ENCODE assay signal across 8 cellular contexts in the genomic region with DNA sequence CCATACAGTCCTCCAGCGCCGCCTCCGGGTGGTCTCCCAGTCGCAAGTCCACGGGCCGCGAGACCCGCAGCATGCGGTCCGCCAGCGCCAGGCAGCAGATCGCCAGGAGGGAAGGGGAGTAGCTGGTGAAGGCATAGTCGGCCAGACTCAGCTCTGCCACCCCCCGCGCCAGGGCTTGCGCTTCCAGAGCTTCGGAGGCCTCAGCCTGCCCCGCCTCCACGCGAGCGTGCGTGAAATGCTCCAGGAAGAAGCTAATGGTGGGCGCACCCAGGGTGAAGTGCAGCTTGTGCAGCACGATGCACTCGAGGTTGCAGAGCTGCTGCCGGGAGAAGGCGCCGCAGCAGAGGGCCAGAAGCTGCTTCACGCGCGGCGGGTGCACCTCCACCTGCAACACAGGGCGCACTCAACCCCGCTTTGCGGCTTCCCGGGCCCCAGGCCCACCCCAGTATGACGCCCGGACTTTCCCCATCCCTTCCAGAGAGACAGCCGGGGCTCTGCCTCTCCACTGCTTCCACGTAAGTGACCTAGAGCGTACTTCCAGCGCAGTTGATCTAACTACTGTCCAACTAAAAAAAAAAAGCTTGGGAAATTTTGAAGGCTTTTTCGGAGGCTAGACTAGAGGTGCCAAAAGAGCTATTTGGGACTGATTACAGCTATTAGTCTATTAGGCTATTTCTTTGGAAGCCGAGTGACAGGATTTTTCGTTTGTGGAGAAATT. TPM values are rescaled to one million over a fixed set of nuclear protein-coding genes. Genes with fewer than 3 reads are reported as not detected.
DNase-seq lines count a peak whose midpoint lies in the region; ATAC-seq and TF ChIP-seq lines count a peak whose summit lies in the region.

No MANE protein-coding gene starts in this region.

- TF ChIP-seq POLR2A in GM18505 (IDR thresholded peaks at IDR 0.05; ENCODE audit: borderline replicate concordance, extremely low read depth, insufficient read depth, insufficient read length), result no peak

- intact Hi-C loops in CD4-positive, alpha-beta memory T cell (cut with micrococcal nuclease), result loop anchor here (2.0 to 5.0 kb wide), 2 partner anchors 59 to 76 kb away; partner anchors contain the start of genes CDC20B, DHX29 and MTREX

- H3K4me3 ChIP-seq in CD4-positive, alpha-beta memory T cell (ENCODE audit: low read length in 2 of 2), result peak overlapping the region in 1 of 2 donors; percentile 46
- H3K4me3 ChIP-seq in kidney epithelial cell (ENCODE audit: low read depth, low read length) (peak overlapping the region; percentile 71), thoracic aorta (peak overlapping the region; percentile 85)

- no peak for ATAC-seq in activated naive CD4-positive, alpha-beta T cell treated with anti-CD3 and anti-CD28 coated beads, Interleukin-2, amount 50 U/mL, for 72 hours
- ATAC-seq in thoracic aorta (ENCODE audit: insufficient number of reproducible peaks, low FRiP score, low read depth) (no peak), HG02642 (IDR thresholded peaks at IDR 0.05; ENCODE audit: poor library complexity, unreplicated experiment) (no peak), GM18505 (IDR thresholded peaks at IDR 0.05; ENCODE audit: unreplicated experiment) (no peak), GM19035 (IDR thresholded peaks at IDR 0.05; ENCODE audit: unreplicated experiment) (no peak)

- DNase-seq in CD4-positive, alpha-beta memory T cell, result peak in 3 of 5 donors; percentile 22 to 51 (median 26)
- peak in 1 of 2 donors; percentile 36 for DNase-seq in activated naive CD4-positive, alpha-beta T cell treated with anti-CD3 and anti-CD28 coated beads, Interleukin-2, amount 50 U/mL, for 72 hours (ENCODE audit: low spot score in 2 of 2)
- no peak for DNase-seq in kidney epithelial cell (ENCODE audit: low read depth)
- no peak for DNase-seq in thoracic aorta (ENCODE audit: low spot score)

- H3K27ac ChIP-seq in CD4-positive, alpha-beta memory T cell (ENCODE audit: low read depth, low read length), result no peak overlapping the region
- no peak overlapping the region for H3K27ac ChIP-seq in thoracic aorta

- no peaks in the 10 kb centered on the region for H3K9me3 ChIP-seq in CD4-positive, alpha-beta memory T cell (ENCODE audit: control insufficient read depth in 1 of 2, low read length in 2 of 2)
- no peaks in the 10 kb centered on the region for H3K9me3 ChIP-seq in thoracic aorta

- CTCF ChIA-PET in CD4-positive, alpha-beta memory T cell (lab: Charles Lee; ENCODE audit: partially characterized antibody), result interaction anchor here (0.6 to 1.6 kb wide), 5 partner anchors 16 to 315 kb away, joined by 3 to 4 read pairs (median 3); no protein-coding TSS in a partner anchor

- H3K27me3 ChIP-seq in CD4-positive, alpha-beta memory T cell (ENCODE audit: insufficient read depth, low read length), result peaks cover 61% of the 10 kb centered on the region
- H3K27me3 ChIP-seq in kidney epithelial cell (ENCODE audit: control insufficient read depth, insufficient read depth, low read length) (peaks cover 36% of the 10 kb centered on the region), thoracic aorta (replicated peaks; ENCODE audit: insufficient read depth) (peaks cover 31% of the 10 kb centered on the region)

- no peaks in the 10 kb centered on the region for H3K9me3 Mint-ChIP-seq in CD4-positive, alpha-beta memory T cell
- H3K9me3 Mint-ChIP-seq in IgD-negative memory B cell, result peaks cover 0 to 2% (median 0%) of the 10 kb centered on the region in 3 donors
- H3K9me3 Mint-ChIP-seq in activated naive CD4-positive, alpha-beta T cell treated with anti-CD3 and anti-CD28 coated beads, Interleukin-2, amount 50 U/mL, for 72 hours, result no peaks in the 10 kb centered on the region

- H3K27me3 Mint-ChIP-seq in CD4-positive, alpha-beta memory T cell, result peaks cover 55 to 64% of the 10 kb centered on the region in 2 donors
- H3K27me3 Mint-ChIP-seq in IgD-negative memory B cell, result peaks cover 71% of the 10 kb centered on the region

- H3K27ac Mint-ChIP-seq in CD4-positive, alpha-beta memory T cell, result peak overlapping the region in 2 of 7 donors; percentile 46 to 55
- peak overlapping the region in 2 of 3 donors; percentile 66 to 84 for H3K27ac Mint-ChIP-seq in IgD-negative memory B cell
- peak overlapping the region; percentile 29 to 65 for H3K27ac Mint-ChIP-seq in activated naive CD4-positive, alpha-beta T cell treated with anti-CD3 and anti-CD28 coated beads, Interleukin-2, amount 50 U/mL, for 72 hours

- TF ChIP-seq CTCF in kidney epithelial cell (IDR thresholded peaks at IDR 0.05; ENCODE audit: insufficient read depth, low read length, poor library complexity, severe bottlenecking), result no peak
- no peak for TF ChIP-seq CTCF in thoracic aorta (IDR thresholded peaks at IDR 0.05)

- POLR2A ChIA-PET in CD4-positive, alpha-beta memory T cell (lab: Charles Lee; ENCODE audit: partially characterized antibody), result interaction anchor here (0.7 to 1.7 kb wide), 4 partner anchors 11 to 76 kb away, joined by 3 to 6 read pairs (median 4); partner anchors contain the start of genes DHX29 and MTREX

- no peaks in the 10 kb centered on the region for H3K36me3 Mint-ChIP-seq in CD4-positive, alpha-beta memory T cell
- H3K36me3 Mint-ChIP-seq in IgD-negative memory B cell, result peaks cover 2% of the 10 kb centered on the region
- peaks cover 6 to 17% of the 10 kb centered on the region in 2 donors for H3K36me3 Mint-ChIP-seq in activated naive CD4-positive, alpha-beta T cell treated with anti-CD3 and anti-CD28 coated beads, Interleukin-2, amount 50 U/mL, for 72 hours

- peaks cover 44% of the 10 kb centered on the region for H3K4me1 ChIP-seq in CD4-positive, alpha-beta memory T cell (ENCODE audit: insufficient read depth, low read length)
- peaks cover 22 to 51% of the 10 kb centered on the region in 2 donors for H3K4me1 ChIP-seq in thoracic aorta (ENCODE audit: control insufficient read depth in 1 of 2, low read depth in 2 of 2)

- peak overlapping the region; percentile 79 to 92 (median 86) for H3K4me3 Mint-ChIP-seq in CD4-positive, alpha-beta memory T cell
- peak overlapping the region; percentile 80 to 96 (median 84) for H3K4me3 Mint-ChIP-seq in IgD-negative memory B cell

- H3K36me3 ChIP-seq in CD4-positive, alpha-beta memory T cell (ENCODE audit: insufficient read depth, low read length), result no peaks in the 10 kb centered on the region
- no peaks in the 10 kb centered on the region for H3K36me3 ChIP-seq in kidney epithelial cell (ENCODE audit: control insufficient read depth, insufficient read depth, low read length)
- no peaks in the 10 kb centered on the region for H3K36me3 ChIP-seq in thoracic aorta

- H3K4me1 Mint-ChIP-seq in CD4-positive, alpha-beta memory T cell, result peaks cover 22 to 45% (median 37%) of the 10 kb centered on the region in 4 donors
- H3K4me1 Mint-ChIP-seq in IgD-negative memory B cell, result peaks cover 23 to 29% (median 28%) of the 10 kb centered on the region in 3 donors

RNA-seq across cellular contexts. Expression of gene CCNO, which starts 1.8 kb away (rescaled TPM):
- not detected for total RNA-seq in CD4-positive, alpha-beta memory T cell
- polyA plus RNA-seq in CD4-positive, alpha-beta memory T cell, result not detected
- not detected for polyA plus RNA-seq in IgD-negative memory B cell
- not detected for total RNA-seq in activated naive CD4-positive, alpha-beta T cell treated with anti-CD3 and anti-CD28 coated beads, Interleukin-2, amount 50 U/mL, for 72 hours
- total RNA-seq in kidney epithelial cell, result 1.3 and 3.9 TPM in 2 replicates
- under 1 TPM; 0.35 to 0.95 TPM for total RNA-seq in thoracic aorta

RNA-seq across cellular contexts. Expression of gene MCIDAS, which starts 4.5 kb away (rescaled TPM):
- not detected for total RNA-seq in CD4-positive, alpha-beta memory T cell
- polyA plus RNA-seq in CD4-positive, alpha-beta memory T cell, result not detected
- not detected for polyA plus RNA-seq in IgD-negative memory B cell
- under 1 TPM in 1 of 2 donors, not detected in 1; 0.18 TPM for total RNA-seq in activated naive CD4-positive, alpha-beta T cell treated with anti-CD3 and anti-CD28 coated beads, Interleukin-2, amount 50 U/mL, for 72 hours
- not detected in 2 replicates for total RNA-seq in kidney epithelial cell
- not detected for total RNA-seq in thoracic aorta

RNA-seq across cellular contexts. Expression of gene CDC20B, which starts 58.7 kb away (rescaled TPM):
- not detected for total RNA-seq in CD4-positive, alpha-beta memory T cell
- polyA plus RNA-seq in CD4-positive, alpha-beta memory T cell, result not detected
- not detected for polyA plus RNA-seq in IgD-negative memory B cell
- not detected for total RNA-seq in activated naive CD4-positive, alpha-beta T cell treated with anti-CD3 and anti-CD28 coated beads, Interleukin-2, amount 50 U/mL, for 72 hours
- 0.27 TPM in 1 of 2 replicates, not detected in the other for total RNA-seq in kidney epithelial cell
- not detected for total RNA-seq in thoracic aorta

Comparison
In these comparisons a context has a peak if more than half of its experiments do, and no peak if none do; other contexts are left out.
1. DNase-seq: peak in CD4-positive, alpha-beta memory T cell (3 of 5); none in kidney epithelial cell (single experiment) and thoracic aorta (single experiment).